Comparison of ENCODE assay signal across 26 cellular contexts in genomic region chr1:55894521-55894920, GRCh38.
A peak's percentile ranks its signal among the peaks of the same experiment; 100 is the strongest.
DNase-seq lines count a peak whose midpoint lies in the region; ATAC-seq and TF ChIP-seq lines count a peak whose summit lies in the region.
"Had no signal": no experiment of that assay in that cellular context is flagged by ENCODE, and none has a peak within 500 bp of the region (broad histone marks: within the 10 kb centered on the region; RNA-seq: fewer than 3 reads in every experiment).

No MANE protein-coding gene starts in this region.

- no peak for ATAC-seq in GM21381 (IDR thresholded peaks at IDR 0.05; ENCODE audit: unreplicated experiment)

- no peaks in the 10 kb centered on the region for H3K36me3 ChIP-seq in mammary epithelial cell (ENCODE audit: insufficient read depth, low read length)
- H3K36me3 ChIP-seq: sigmoid colon, SJSA1, transverse colon had no signal

- no peak overlapping the region for H3K9ac ChIP-seq in mammary epithelial cell (ENCODE audit: insufficient read depth, low read length)

- H3K4me3 ChIP-seq in mammary epithelial cell (replicated peaks in 1 of 3; ENCODE audit: insufficient read depth in 1 of 3, low read depth in 2 of 3, low read length in 3 of 3) (no peak overlapping the region), astrocyte of the spinal cord (ENCODE audit: low read depth, low read length) (no peak overlapping the region), fibroblast of villous mesenchyme (ENCODE audit: low read depth, low read length) (no peak overlapping the region)
- H3K4me3 ChIP-seq: sigmoid colon, SJSA1, transverse colon had no signal

- no peaks in the 10 kb centered on the region for H3K79me2 ChIP-seq in mammary epithelial cell (ENCODE audit: insufficient read depth, low read length)

- no peak overlapping the region for H3K4me3 Mint-ChIP-seq in MCF 10A (ENCODE audit: unreplicated experiment)
- H3K4me3 Mint-ChIP-seq: activated CD4-positive, alpha-beta memory T cell treated with anti-CD3 and anti-CD28 coated beads, Interleukin-2, amount 10 ng/mL, durations not matched to agents 7 days and 5 days; activated naive CD8-positive, alpha-beta T cell treated with anti-CD3 and anti-CD28 coated beads, Interleukin-2, amount 10 ng/mL, durations not matched to agents 7 days and 5 days; B cell; IgD-negative memory B cell had no signal

- no peak overlapping the region for H3K27ac Mint-ChIP-seq in MCF 10A (ENCODE audit: low read depth, unreplicated experiment)
- H3K27ac Mint-ChIP-seq: activated CD4-positive, alpha-beta memory T cell treated with anti-CD3 and anti-CD28 coated beads, Interleukin-2, amount 10 ng/mL, durations not matched to agents 7 days and 5 days; activated naive CD8-positive, alpha-beta T cell treated with anti-CD3 and anti-CD28 coated beads, Interleukin-2, amount 10 ng/mL, durations not matched to agents 7 days and 5 days; B cell; IgD-negative memory B cell; progenitor cell of endocrine pancreas had no signal

- dilution Hi-C loops in mammary epithelial cell (cut with HindIII; ENCODE audit: low sequenced_read_pairs) = no loop called here

- CTCF ChIA-PET in MCF 10A (lab: Yijun Ruan, JAX) = interaction anchor here (0.6 to 1.0 kb wide), 2 partner anchors 696 to 749 kb away, joined by 3 read pairs; no protein-coding TSS in a partner anchor
- CTCF ChIA-PET in mammary epithelial cell (lab: Charles Lee; ENCODE audit: low non-redundant PET) = no interaction called here

- no peaks in the 10 kb centered on the region for H3K27me3 ChIP-seq in mammary epithelial cell (ENCODE audit: insufficient read depth, low read length)
- H3K27me3 ChIP-seq: sigmoid colon, SJSA1, transverse colon had no signal

- H2AFZ ChIP-seq in mammary epithelial cell (ENCODE audit: low read depth, low read length) = no peak overlapping the region

- no peaks in the 10 kb centered on the region for H3K4me1 ChIP-seq in mammary epithelial cell (ENCODE audit: insufficient read depth, low read length)
- H3K4me1 ChIP-seq: sigmoid colon, SJSA1, transverse colon had no signal

- peaks cover 7% of the 10 kb centered on the region for H3K9me3 Mint-ChIP-seq in MCF 10A (ENCODE audit: unreplicated experiment)

- no peaks in the 10 kb centered on the region for H3K27me3 Mint-ChIP-seq in MCF 10A (ENCODE audit: insufficient read depth, unreplicated experiment)
- H3K27me3 Mint-ChIP-seq: activated CD4-positive, alpha-beta memory T cell treated with anti-CD3 and anti-CD28 coated beads, Interleukin-2, amount 10 ng/mL, durations not matched to agents 7 days and 5 days; activated naive CD8-positive, alpha-beta T cell treated with anti-CD3 and anti-CD28 coated beads, Interleukin-2, amount 10 ng/mL, durations not matched to agents 7 days and 5 days; progenitor cell of endocrine pancreas had no signal

- H3K9me3 ChIP-seq in mammary epithelial cell (replicated peaks; ENCODE audit: insufficient read depth, low read length) = no peaks in the 10 kb centered on the region
- H3K9me3 ChIP-seq: SJSA1 had no signal

- DNase-seq in MCF 10A (ENCODE audit: unreplicated experiment) (peak; percentile 11), mammary epithelial cell (no peak), astrocyte of the spinal cord (ENCODE audit: low read depth, low spot score) (peak; percentile 15), fibroblast of villous mesenchyme (ENCODE audit: low read depth) (peak; percentile 19), A172 (ENCODE audit: low spot score) (no peak)
- no peak for DNase-seq in activated effector memory CD4-positive, alpha-beta T cell treated with Interleukin-2 at 50 U/mL for 16 hours
- DNase-seq in stimulated activated CD4-positive, alpha-beta T cell treated with anti-CD3 and anti-CD28 coated beads, Interleukin-2, amount 100 ng/mL, for 48 hours = no peak
- DNase-seq: 8988T; activated CD4-positive, alpha-beta memory T cell treated with anti-CD3 and anti-CD28 coated beads, Interleukin-2, amount 10 ng/mL, durations not matched to agents 7 days and 5 days; activated CD4-positive, CD25-positive, alpha-beta regulatory T cell treated with anti-CD3 and anti-CD28 coated beads, Interleukin-2, amount 50 U/mL, for 72 hours; activated naive CD8-positive, alpha-beta T cell treated with anti-CD3 and anti-CD28 coated beads, Interleukin-2, amount 10 ng/mL, durations not matched to agents 7 days and 5 days; cerebellar nuclear complex; H7; kidney glomerular epithelial cell; MM.1S; NCI-H146; NCI-H2171; NCI-H524; sigmoid colon; transverse colon had no signal

- in situ Hi-C loops in mammary epithelial cell (cut with MboI; ENCODE audit: low sequenced_read_pairs in 2 of 2) (loop anchor here in 1 of 2 donors (25.0 kb wide), 1 partner anchor 407 kb away; no protein-coding TSS in a partner anchor), astrocyte of the spinal cord (cut with HindIII; ENCODE audit: low sequenced_read_pairs) (no loop called here)

- H3K4me1 Mint-ChIP-seq in MCF 10A (ENCODE audit: insufficient read depth, unreplicated experiment) = no peaks in the 10 kb centered on the region
- H3K4me1 Mint-ChIP-seq: activated CD4-positive, alpha-beta memory T cell treated with anti-CD3 and anti-CD28 coated beads, Interleukin-2, amount 10 ng/mL, durations not matched to agents 7 days and 5 days; activated naive CD8-positive, alpha-beta T cell treated with anti-CD3 and anti-CD28 coated beads, Interleukin-2, amount 10 ng/mL, durations not matched to agents 7 days and 5 days; B cell; IgD-negative memory B cell had no signal

- intact Hi-C loops in MCF 10A (cut with micrococcal nuclease) (loop anchor here (10.0 kb wide), 1 partner anchor 390 kb away; no protein-coding TSS in a partner anchor), mammary epithelial cell (cut with micrococcal nuclease) (loop anchor here (10.0 kb wide), 1 partner anchor 690 kb away; no protein-coding TSS in a partner anchor)

- H3K36me3 Mint-ChIP-seq in MCF 10A (ENCODE audit: insufficient read depth, unreplicated experiment) = no peaks in the 10 kb centered on the region
- H3K36me3 Mint-ChIP-seq: activated naive CD8-positive, alpha-beta T cell treated with anti-CD3 and anti-CD28 coated beads, Interleukin-2, amount 10 ng/mL, durations not matched to agents 7 days and 5 days; IgD-negative memory B cell had no signal

- H4K20me1 ChIP-seq in mammary epithelial cell (ENCODE audit: insufficient read depth, low read length) = no peaks in the 10 kb centered on the region

- BruUV-seq in MCF 10A (replicated peaks; lab: Mats Ljungman, UMichigan) (no TSS peak), mammary epithelial cell (replicated peaks; lab: Mats Ljungman, UMichigan) (no TSS peak)

- H3K27ac ChIP-seq in mammary epithelial cell (ENCODE audit: insufficient read depth, low read depth, low read length) = no peak overlapping the region
- H3K27ac ChIP-seq: HL-60, sigmoid colon, SJSA1, transverse colon had no signal

- POLR2A ChIA-PET in MCF 10A (lab: Yijun Ruan, JAX) = no interaction called here

- H3K4me2 ChIP-seq in mammary epithelial cell (ENCODE audit: insufficient read depth, low read depth, low read length) = no peak overlapping the region

- TF ChIP-seq CTCF in MCF 10A (IDR thresholded peaks at IDR 0.05; ENCODE audit: unreplicated experiment) (no peak), mammary epithelial cell (conservative IDR thresholded peaks at IDR 0.05 in 1 of 2, IDR thresholded peaks at IDR 0.05 in 1 of 2; ENCODE audit: extremely low read depth in 1 of 2, insufficient read depth in 1 of 2, low read depth in 1 of 2, low read length in 2 of 2) (no peak), astrocyte of the spinal cord (IDR thresholded peaks at IDR 0.05; ENCODE audit: low read depth, low read length) (no peak), fibroblast of villous mesenchyme (IDR thresholded peaks at IDR 0.05; ENCODE audit: insufficient read depth, low read depth, low read length) (no peak)

- 91% methylated on average over 2 of the region's 2 CpGs for WGBS in mammary epithelial cell (ENCODE audit: low coverage, missing lambda C conversion rate)

Comparison
In these comparisons a context has a peak if more than half of its experiments do, and no peak if none do; other contexts are left out.
1. DNase-seq: peak in MCF 10A (single experiment), astrocyte of the spinal cord (single experiment) and fibroblast of villous mesenchyme (single experiment); none in mammary epithelial cell (single experiment), activated effector memory CD4-positive, alpha-beta T cell treated with Interleukin-2 at 50 U/mL for 16 hours (single experiment), stimulated activated CD4-positive, alpha-beta T cell treated with anti-CD3 and anti-CD28 coated beads, Interleukin-2, amount 100 ng/mL, for 48 hours (0 of 2) and A172 (single experiment).